Comparison of ENCODE assay signal across 8 cellular contexts in the genomic region with DNA sequence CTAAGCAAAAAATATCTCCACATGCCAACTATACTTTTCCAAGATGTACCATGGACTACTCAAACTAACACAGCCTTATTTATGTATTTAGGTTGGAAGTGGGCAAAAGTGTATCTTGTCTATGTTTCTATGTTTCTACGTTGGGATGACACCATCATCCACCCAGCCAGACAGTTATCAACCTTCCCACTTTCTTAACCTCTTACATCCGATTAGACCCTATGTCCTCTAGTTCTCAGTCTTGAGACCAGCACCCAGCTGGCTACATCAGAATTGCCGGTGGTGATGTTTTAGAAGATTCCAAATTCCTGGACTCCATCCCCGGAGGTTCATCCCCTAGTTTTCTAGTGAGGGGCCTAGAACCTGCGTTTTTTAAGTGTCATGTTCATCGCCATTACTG. TPM values are rescaled to one million over a fixed set of nuclear protein-coding genes. Genes with fewer than 3 reads are reported as not detected.
A peak's percentile ranks its signal among the peaks of the same experiment; 100 is the strongest.
DNase-seq lines count a peak whose midpoint lies in the region; ATAC-seq, FAIRE-seq and TF ChIP-seq lines count a peak whose summit lies in the region.

No MANE protein-coding gene starts in this region.

- DNase-seq in A549 (ENCODE audit: low read depth in 1 of 2, low spot score in 1 of 2) (no peak), HFF-Myc (ENCODE audit: extremely low read depth, low read depth) (no peak), adipocyte (ENCODE audit: low read depth) (peak; percentile 35), lung (ENCODE audit: low spot score) (no peak), GM20000 (ENCODE audit: low spot score) (no peak), NCI-H1417 (lab: John Stamatoyannopoulos, UW) (no peak), NCI-H1694 treated with DMSO at 0.1 percent for 48 hours (lab: John Stamatoyannopoulos, UW) (no peak)
- no peak for DNase-seq in NK-92 treated with Interleukin-12 subunit alpha and Interleukin-12 subunit beta, amount 100 ng/mL, for 24 hours (lab: John Stamatoyannopoulos, UW)

- H3K9me3 ChIP-seq in A549 (no peaks in the 10 kb centered on the region), adipocyte (ENCODE audit: control insufficient read depth, low read length) (no peaks in the 10 kb centered on the region), lung (ENCODE audit: control insufficient read depth in 2 of 2, insufficient read depth in 1 of 2, low read length in 1 of 2) (no peaks in the 10 kb centered on the region)

- TF ChIP-seq CTCF in A549 (IDR thresholded peaks at IDR 0.05) = no peak
- TF ChIP-seq CTCF in HFF-Myc (IDR thresholded peaks at IDR 0.05; ENCODE audit: low read depth, low read length, missing control alignments) = no peak
- TF ChIP-seq CTCF in lung (IDR thresholded peaks at IDR 0.05; ENCODE audit: control extremely low read depth, extremely low read depth) = no peak
- TF ChIP-seq CTCF in GM20000 (IDR thresholded peaks at IDR 0.05; ENCODE audit: extremely low read depth, missing control alignments) = no peak

- CTCF ChIA-PET in A549 (lab: Yijun Ruan, JAX) = no interaction called here

- H3K4me2 ChIP-seq in A549 = peak overlapping the region; percentile 86

- POLR2A ChIA-PET in A549 (lab: Yijun Ruan, JAX) = interaction anchor here (2.4 kb wide), 1 partner anchor 47 kb away, joined by 60 read pairs; the partner anchor contains the start of genes PAICS and PPAT

- ATAC-seq in A549 (no peak), lung (ENCODE audit: insufficient read depth, low FRiP score) (no peak)

- H3K4me3 ChIP-seq in A549 = peak overlapping the region; percentile 81
- H3K4me3 ChIP-seq in HFF-Myc (replicated peaks; ENCODE audit: low read depth, low read length) = peak overlapping the region; percentile 73
- peak overlapping the region; percentile 95 for H3K4me3 ChIP-seq in adipocyte (ENCODE audit: low read length)
- peak overlapping the region; percentile 69 for H3K4me3 ChIP-seq in lung

- no peak for TF ChIP-seq EP300 in A549 (IDR thresholded peaks at IDR 0.05)

- H3K9ac ChIP-seq in adipocyte (ENCODE audit: low read length) = peak overlapping the region; percentile 97

- peak overlapping the region in 1 of 2 experiments; percentile 97; a peak in 4 of 6 replicates for H3K27ac ChIP-seq in A549
- H3K27ac ChIP-seq in lung (ENCODE audit: low read depth in 1 of 2, low read length in 1 of 2) = peak overlapping the region in 1 of 2 donors; percentile 90

- no peak for TF ChIP-seq RAD21 in A549 (conservative IDR thresholded peaks at IDR 0.05 in 1 of 2, IDR thresholded peaks at IDR 0.05 in 1 of 2)

- H3K4me1 ChIP-seq in A549 (peaks cover 4% of the 10 kb centered on the region; the same call in 1 of the 3 replicates), adipocyte (ENCODE audit: control insufficient read depth, insufficient read depth, low read length) (peaks cover 15% of the 10 kb centered on the region), lung (ENCODE audit: control insufficient read depth in 2 of 2, insufficient read depth in 2 of 2, low read length in 2 of 2) (peaks cover 0 to 1% of the 10 kb centered on the region in 2 donors)

- H3K36me3 ChIP-seq in adipocyte (ENCODE audit: control insufficient read depth, insufficient read depth, low read length, severe bottlenecking) = no peaks in the 10 kb centered on the region
- no peaks in the 10 kb centered on the region for H3K36me3 ChIP-seq in lung (ENCODE audit: control insufficient read depth in 2 of 2, insufficient read depth in 2 of 2, low read length in 2 of 2)

- FAIRE-seq in A549 (lab: Jason Lieb, UNC) = no peak

- 32% methylated on average over 6 of the region's 6 CpGs for WGBS in A549 (ENCODE audit: missing lambda C conversion rate)
- 32 to 41% methylated on average over 6 of the region's 6 CpGs for WGBS in lung, 2 donors

- no peak for TF ChIP-seq POLR2A in A549 (IDR thresholded peaks at IDR 0.05; ENCODE audit: low read length)

- H3K27me3 ChIP-seq in adipocyte (replicated peaks; ENCODE audit: control insufficient read depth, insufficient read depth, low read length) = no peaks in the 10 kb centered on the region
- H3K27me3 ChIP-seq in lung (ENCODE audit: control insufficient read depth, insufficient read depth) = no peaks in the 10 kb centered on the region

TF ChIP-seq in A549, 52 proteins besides CTCF, POLR2A, EP300 and RAD21:
- TF ChIP-seq CBX2 (IDR thresholded peaks at IDR 0.05; ENCODE audit: borderline replicate concordance, low read depth) (no peak), BHLHE40 (IDR thresholded peaks at IDR 0.05; ENCODE audit: low read depth, low read length) (no peak), KDM1A (IDR thresholded peaks at IDR 0.05; ENCODE audit: low read depth) (no peak), FOSL2 (IDR thresholded peaks at IDR 0.05) (no peak), FOSL2 (CRISPR knock-in tag; IDR thresholded peaks at IDR 0.05) (no peak), CHD2 (IDR thresholded peaks at IDR 0.05; ENCODE audit: low read length, partially characterized antibody) (no peak), HES2 (IDR thresholded peaks at IDR 0.05) (no peak), HDAC2 (IDR thresholded peaks at IDR 0.05) (no peak), MYC (IDR thresholded peaks at IDR 0.05; ENCODE audit: borderline replicate concordance, low read length) (no peak), NFE2L2 (conservative IDR thresholded peaks at IDR 0.05; ENCODE audit: low read length) (no peak)
- TF ChIP-seq, protein P1, sequence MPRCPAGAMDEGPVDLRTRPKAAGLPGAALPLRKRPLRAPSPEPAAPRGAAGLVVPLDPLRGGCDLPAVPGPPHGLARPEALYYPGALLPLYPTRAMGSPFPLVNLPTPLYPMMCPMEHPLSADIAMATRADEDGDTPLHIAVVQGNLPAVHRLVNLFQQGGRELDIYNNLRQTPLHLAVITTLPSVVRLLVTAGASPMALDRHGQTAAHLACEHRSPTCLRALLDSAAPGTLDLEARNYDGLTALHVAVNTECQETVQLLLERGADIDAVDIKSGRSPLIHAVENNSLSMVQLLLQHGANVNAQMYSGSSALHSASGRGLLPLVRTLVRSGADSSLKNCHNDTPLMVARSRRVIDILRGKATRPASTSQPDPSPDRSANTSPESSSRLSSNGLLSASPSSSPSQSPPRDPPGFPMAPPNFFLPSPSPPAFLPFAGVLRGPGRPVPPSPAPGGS (IDR thresholded peaks at IDR 0.05) = no peak
- TF ChIP-seq, protein P2, sequence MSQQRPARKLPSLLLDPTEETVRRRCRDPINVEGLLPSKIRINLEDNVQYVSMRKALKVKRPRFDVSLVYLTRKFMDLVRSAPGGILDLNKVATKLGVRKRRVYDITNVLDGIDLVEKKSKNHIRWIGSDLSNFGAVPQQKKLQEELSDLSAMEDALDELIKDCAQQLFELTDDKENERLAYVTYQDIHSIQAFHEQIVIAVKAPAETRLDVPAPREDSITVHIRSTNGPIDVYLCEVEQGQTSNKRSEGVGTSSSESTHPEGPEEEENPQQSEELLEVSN (IDR thresholded peaks at IDR 0.05; ENCODE audit: borderline replicate concordance, low read depth) = no peak

RNA-seq across cellular contexts. Expression of gene AASDH, which starts 1.0 kb away (rescaled TPM):
- polyA plus RNA-seq in A549 (2011; rRNA removed) (11.1 and 12.2 TPM in 2 replicates), A549 (2017; fragmentation: RNase III; extraction: RNeasy Plus Mini Kit Qiagen cat#74134 plus additional on column Dnase treatment) (4.6 to 4.8 TPM (median 4.7 TPM) in 3 replicates), lung (1 to 10 TPM; 2.4 to 5.3 TPM)
- 1.7 and 1.8 TPM in 2 replicates for polyA plus RNA-seq in A549 (2012; cell fraction: cytosol; rRNA removed)
- 1.6 and 2.7 TPM in 2 replicates for polyA plus RNA-seq in A549 (2012; cell fraction: nucleus; rRNA removed)
- 5.3 and 7.1 TPM in 2 replicates for polyA minus RNA-seq in A549 (2011; rRNA and poly(A)+ RNA removed)
- total RNA-seq in lung = 10 to 100 TPM in 1 of 2 donors, 1 to 10 TPM in 1; 9.0 to 23.4 TPM

RNA-seq across cellular contexts. Expression of gene PPAT, which starts 47.1 kb away (rescaled TPM):
- 25.4 and 26.7 TPM in 2 replicates for polyA plus RNA-seq in A549 (2011; rRNA removed)
- 8.1 and 8.3 TPM in 2 replicates for polyA plus RNA-seq in A549 (2012; cell fraction: cytosol; rRNA removed)
- polyA plus RNA-seq in A549 (2012; cell fraction: nucleus; rRNA removed) = 5.3 and 7.5 TPM in 2 replicates
- 22.2 to 23.6 TPM (median 22.8 TPM) in 3 replicates for polyA plus RNA-seq in A549 (2017; fragmentation: RNase III; extraction: RNeasy Plus Mini Kit Qiagen cat#74134 plus additional on column Dnase treatment)
- polyA minus RNA-seq in A549 (2011; rRNA and poly(A)+ RNA removed) = 6.8 and 12.8 TPM in 2 replicates
- 10 to 100 TPM in 1 of 2 donors, 1 to 10 TPM in 1; 7.4 to 10.7 TPM for total RNA-seq in lung
- polyA plus RNA-seq in lung = 1 to 10 TPM; 2.0 to 4.7 TPM

RNA-seq across cellular contexts. Expression of gene PAICS, which starts 47.7 kb away (rescaled TPM):
- 185 and 227 TPM in 2 replicates for polyA plus RNA-seq in A549 (2011; rRNA removed)
- polyA plus RNA-seq in A549 (2012; cell fraction: cytosol; rRNA removed) = 82.8 and 92.9 TPM in 2 replicates
- polyA plus RNA-seq in A549 (2012; cell fraction: nucleus; rRNA removed) = 49.2 and 84.4 TPM in 2 replicates
- 154 to 167 TPM (median 156 TPM) in 3 replicates for polyA plus RNA-seq in A549 (2017; fragmentation: RNase III; extraction: RNeasy Plus Mini Kit Qiagen cat#74134 plus additional on column Dnase treatment)
- 49.3 and 53.2 TPM in 2 replicates for polyA minus RNA-seq in A549 (2011; rRNA and poly(A)+ RNA removed)
- total RNA-seq in lung = 10 to 100 TPM; 28.0 to 47.0 TPM
- polyA plus RNA-seq in lung = 10 to 100 TPM; 35.4 to 44.6 TPM
